10 cellular contexts compared by ENCODE assay signal in the genomic region with DNA sequence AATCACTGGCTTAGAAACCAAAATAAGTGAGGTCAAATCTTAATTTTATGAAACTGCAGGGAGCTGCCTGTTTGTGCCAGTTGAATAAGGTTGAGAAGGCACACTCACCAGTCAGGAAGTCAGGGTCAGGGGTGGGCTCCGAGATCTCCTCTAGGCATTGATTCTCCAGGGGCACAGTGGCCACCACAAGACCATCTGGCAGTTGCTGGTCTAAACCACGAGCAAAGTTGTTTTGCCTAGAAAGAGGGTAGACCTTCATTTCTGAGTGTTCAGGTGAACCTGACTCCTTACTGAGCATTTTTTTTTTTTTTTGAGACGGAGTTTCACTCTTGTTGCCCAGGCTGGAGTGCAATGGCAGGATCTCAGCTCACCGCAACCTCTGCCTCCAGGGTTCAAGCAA.
"Had no signal": no experiment of that assay in that cellular context is flagged by ENCODE, and none has a peak within 500 bp of the region (broad histone marks: within the 10 kb centered on the region; RNA-seq: fewer than 3 reads in every experiment).

No MANE protein-coding gene starts in this region.

- H3K4me3 Mint-ChIP-seq: HFFc6, IgD-negative memory B cell had no signal

- H3K9me3 ChIP-seq: HAP-1 had no signal

- H3K27ac ChIP-seq: GM23248, HL-60 had no signal

- H2AFZ ChIP-seq: GM23248 had no signal

- ATAC-seq: HCT116, HepG2 had no signal

- H3K4me1 ChIP-seq: HAP-1 had no signal

- H3K4me3 ChIP-seq: GM23248, HAP-1 had no signal

- H3K36me3 ChIP-seq: HAP-1 had no signal

- H3K4me1 Mint-ChIP-seq: IgD-negative memory B cell had no signal

- H3K27ac Mint-ChIP-seq: HFFc6, IgD-negative memory B cell had no signal

- H3K36me3 Mint-ChIP-seq: IgD-negative memory B cell had no signal

- H3K9ac ChIP-seq: GM23248 had no signal

- DNase-seq: GM23248, GOT3, H7, HFFc6, KBM-7 had no signal

- FAIRE-seq: HepG2 had no signal
